ENCODE assay signal across 1 cellular context in the genomic region with DNA sequence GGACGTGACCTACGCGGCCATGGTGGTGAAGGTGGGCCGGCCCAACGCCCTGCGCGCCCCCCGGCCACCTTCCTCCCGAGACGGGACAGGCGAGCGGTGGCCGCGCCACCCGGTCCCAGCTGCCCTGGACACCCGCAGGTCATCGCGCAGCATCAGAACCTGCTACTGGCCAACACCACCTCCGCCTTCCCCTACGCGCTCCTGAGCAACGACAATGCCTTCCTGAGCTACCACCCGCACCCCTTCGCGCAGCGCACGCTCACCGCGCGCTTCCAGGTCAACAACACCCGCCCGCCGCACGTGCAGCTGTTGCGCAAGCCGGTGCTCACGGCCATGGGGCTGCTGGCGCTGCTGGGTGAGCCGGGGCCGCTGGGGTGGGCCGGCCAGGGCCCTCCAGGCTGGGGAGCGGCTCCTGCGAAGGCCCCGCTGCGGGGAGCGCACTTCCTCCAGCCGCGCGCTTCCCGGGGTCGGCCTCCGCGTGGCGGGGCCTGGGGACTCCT.
TF ChIP-seq lines count a peak whose summit lies in the region.

No MANE protein-coding gene starts in this region.

TF ChIP-seq in WTC11, 78 proteins besides CTCF, POLR2A, EP300 and RAD21 (continued from another document and continues in another):
- TF ChIP-seq, protein P1, sequence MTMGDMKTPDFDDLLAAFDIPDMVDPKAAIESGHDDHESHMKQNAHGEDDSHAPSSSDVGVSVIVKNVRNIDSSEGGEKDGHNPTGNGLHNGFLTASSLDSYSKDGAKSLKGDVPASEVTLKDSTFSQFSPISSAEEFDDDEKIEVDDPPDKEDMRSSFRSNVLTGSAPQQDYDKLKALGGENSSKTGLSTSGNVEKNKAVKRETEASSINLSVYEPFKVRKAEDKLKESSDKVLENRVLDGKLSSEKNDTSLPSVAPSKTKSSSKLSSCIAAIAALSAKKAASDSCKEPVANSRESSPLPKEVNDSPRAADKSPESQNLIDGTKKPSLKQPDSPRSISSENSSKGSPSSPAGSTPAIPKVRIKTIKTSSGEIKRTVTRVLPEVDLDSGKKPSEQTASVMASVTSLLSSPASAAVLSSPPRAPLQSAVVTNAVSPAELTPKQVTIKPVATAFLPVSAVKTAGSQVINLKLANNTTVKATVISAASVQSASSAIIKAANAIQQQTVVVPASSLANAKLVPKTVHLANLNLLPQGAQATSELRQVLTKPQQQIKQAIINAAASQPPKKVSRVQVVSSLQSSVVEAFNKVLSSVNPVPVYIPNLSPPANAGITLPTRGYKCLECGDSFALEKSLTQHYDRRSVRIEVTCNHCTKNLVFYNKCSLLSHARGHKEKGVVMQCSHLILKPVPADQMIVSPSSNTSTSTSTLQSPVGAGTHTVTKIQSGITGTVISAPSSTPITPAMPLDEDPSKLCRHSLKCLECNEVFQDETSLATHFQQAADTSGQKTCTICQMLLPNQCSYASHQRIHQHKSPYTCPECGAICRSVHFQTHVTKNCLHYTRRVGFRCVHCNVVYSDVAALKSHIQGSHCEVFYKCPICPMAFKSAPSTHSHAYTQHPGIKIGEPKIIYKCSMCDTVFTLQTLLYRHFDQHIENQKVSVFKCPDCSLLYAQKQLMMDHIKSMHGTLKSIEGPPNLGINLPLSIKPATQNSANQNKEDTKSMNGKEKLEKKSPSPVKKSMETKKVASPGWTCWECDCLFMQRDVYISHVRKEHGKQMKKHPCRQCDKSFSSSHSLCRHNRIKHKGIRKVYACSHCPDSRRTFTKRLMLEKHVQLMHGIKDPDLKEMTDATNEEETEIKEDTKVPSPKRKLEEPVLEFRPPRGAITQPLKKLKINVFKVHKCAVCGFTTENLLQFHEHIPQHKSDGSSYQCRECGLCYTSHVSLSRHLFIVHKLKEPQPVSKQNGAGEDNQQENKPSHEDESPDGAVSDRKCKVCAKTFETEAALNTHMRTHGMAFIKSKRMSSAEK (CRISPR knock-in tag; IDR thresholded peaks at IDR 0.05; ENCODE audit: borderline replicate concordance): no peak
- TF ChIP-seq, protein P2, sequence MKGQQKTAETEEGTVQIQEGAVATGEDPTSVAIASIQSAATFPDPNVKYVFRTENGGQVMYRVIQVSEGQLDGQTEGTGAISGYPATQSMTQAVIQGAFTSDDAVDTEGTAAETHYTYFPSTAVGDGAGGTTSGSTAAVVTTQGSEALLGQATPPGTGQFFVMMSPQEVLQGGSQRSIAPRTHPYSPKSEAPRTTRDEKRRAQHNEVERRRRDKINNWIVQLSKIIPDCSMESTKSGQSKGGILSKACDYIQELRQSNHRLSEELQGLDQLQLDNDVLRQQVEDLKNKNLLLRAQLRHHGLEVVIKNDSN (CRISPR knock-in tag; IDR thresholded peaks at IDR 0.05): peak; percentile 56; the same call in 1 of the 2 replicates
- TF ChIP-seq ZNF512 (CRISPR knock-in tag; IDR thresholded peaks at IDR 0.05; ENCODE audit: borderline replicate concordance) (no peak), IRF1 (CRISPR knock-in tag; IDR thresholded peaks at IDR 0.05) (peak; percentile 91), IRF2 (CRISPR knock-in tag; IDR thresholded peaks at IDR 0.05; ENCODE audit: borderline replicate concordance, low read depth) (peak; percentile 64; the same call in 1 of the 2 replicates), ZNF396 (CRISPR knock-in tag; IDR thresholded peaks at IDR 0.05; ENCODE audit: borderline replicate concordance) (no peak), NR1H2 (CRISPR knock-in tag; IDR thresholded peaks at IDR 0.05) (no peak), FOXK1 (CRISPR knock-in tag; IDR thresholded peaks at IDR 0.05) (peak; percentile 95), NFYB (CRISPR knock-in tag; conservative IDR thresholded peaks at IDR 0.05; ENCODE audit: low read depth) (no peak; the same call in 1 of the 2 replicates), FOXJ3 (CRISPR knock-in tag; IDR thresholded peaks at IDR 0.05; ENCODE audit: borderline replicate concordance) (no peak), PREB (CRISPR knock-in tag; IDR thresholded peaks at IDR 0.05; ENCODE audit: borderline replicate concordance) (no peak), ELF4 (CRISPR knock-in tag; IDR thresholded peaks at IDR 0.05; ENCODE audit: low read depth) (no peak), NFE2L1 (CRISPR knock-in tag; IDR thresholded peaks at IDR 0.05) (peak; percentile 73; the same call in 1 of the 2 replicates), TEAD1 (CRISPR knock-in tag; IDR thresholded peaks at IDR 0.05) (peak; percentile 68; the same call in 1 of the 2 replicates), ETV6 (CRISPR knock-in tag; IDR thresholded peaks at IDR 0.05) (peak; percentile 90), ZNF281 (CRISPR knock-in tag; IDR thresholded peaks at IDR 0.05) (peak; percentile 72; the same call in 1 of the 2 replicates), CREB1 (CRISPR knock-in tag; IDR thresholded peaks at IDR 0.05) (no peak), ZNF232 (CRISPR knock-in tag; IDR thresholded peaks at IDR 0.05) (no peak), GTF2I (CRISPR knock-in tag; conservative IDR thresholded peaks at IDR 0.05) (no peak), SP1 (CRISPR knock-in tag; conservative IDR thresholded peaks at IDR 0.05) (no peak; the same call in 1 of the 2 replicates), RELA (CRISPR knock-in tag; IDR thresholded peaks at IDR 0.05; ENCODE audit: borderline replicate concordance) (peak; percentile 78; the same call in 1 of the 2 replicates), ZNF219 (CRISPR knock-in tag; IDR thresholded peaks at IDR 0.05; ENCODE audit: borderline replicate concordance) (no peak), NR2C2 (CRISPR knock-in tag; IDR thresholded peaks at IDR 0.05) (no peak), JUN (CRISPR knock-in tag; IDR thresholded peaks at IDR 0.05) (no peak), MAX (CRISPR knock-in tag; IDR thresholded peaks at IDR 0.05) (peak; percentile 96), JAZF1 (CRISPR knock-in tag; IDR thresholded peaks at IDR 0.05) (no peak), NR3C1 (CRISPR knock-in tag; conservative IDR thresholded peaks at IDR 0.05; ENCODE audit: low read depth) (no peak), SOX15 (CRISPR knock-in tag; IDR thresholded peaks at IDR 0.05) (no peak)
- TF ChIP-seq, protein P3, sequence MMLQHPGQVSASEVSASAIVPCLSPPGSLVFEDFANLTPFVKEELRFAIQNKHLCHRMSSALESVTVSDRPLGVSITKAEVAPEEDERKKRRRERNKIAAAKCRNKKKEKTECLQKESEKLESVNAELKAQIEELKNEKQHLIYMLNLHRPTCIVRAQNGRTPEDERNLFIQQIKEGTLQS (CRISPR knock-in tag; conservative IDR thresholded peaks at IDR 0.05): no peak
- TF ChIP-seq, protein P4, sequence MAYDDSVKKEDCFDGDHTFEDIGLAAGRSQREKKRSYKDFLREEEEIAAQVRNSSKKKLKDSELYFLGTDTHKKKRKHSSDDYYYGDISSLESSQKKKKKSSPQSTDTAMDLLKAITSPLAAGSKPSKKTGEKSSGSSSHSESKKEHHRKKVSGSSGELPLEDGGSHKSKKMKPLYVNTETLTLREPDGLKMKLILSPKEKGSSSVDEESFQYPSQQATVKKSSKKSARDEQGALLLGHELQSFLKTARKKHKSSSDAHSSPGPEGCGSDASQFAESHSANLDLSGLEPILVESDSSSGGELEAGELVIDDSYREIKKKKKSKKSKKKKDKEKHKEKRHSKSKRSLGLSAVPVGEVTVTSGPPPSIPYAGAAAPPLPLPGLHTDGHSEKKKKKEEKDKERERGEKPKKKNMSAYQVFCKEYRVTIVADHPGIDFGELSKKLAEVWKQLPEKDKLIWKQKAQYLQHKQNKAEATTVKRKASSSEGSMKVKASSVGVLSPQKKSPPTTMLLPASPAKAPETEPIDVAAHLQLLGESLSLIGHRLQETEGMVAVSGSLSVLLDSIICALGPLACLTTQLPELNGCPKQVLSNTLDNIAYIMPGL (CRISPR knock-in tag; IDR thresholded peaks at IDR 0.05): 0 out of 2 replicates have a peak, but pooled peaks have one; percentile 64
- TF ChIP-seq, protein P5, sequence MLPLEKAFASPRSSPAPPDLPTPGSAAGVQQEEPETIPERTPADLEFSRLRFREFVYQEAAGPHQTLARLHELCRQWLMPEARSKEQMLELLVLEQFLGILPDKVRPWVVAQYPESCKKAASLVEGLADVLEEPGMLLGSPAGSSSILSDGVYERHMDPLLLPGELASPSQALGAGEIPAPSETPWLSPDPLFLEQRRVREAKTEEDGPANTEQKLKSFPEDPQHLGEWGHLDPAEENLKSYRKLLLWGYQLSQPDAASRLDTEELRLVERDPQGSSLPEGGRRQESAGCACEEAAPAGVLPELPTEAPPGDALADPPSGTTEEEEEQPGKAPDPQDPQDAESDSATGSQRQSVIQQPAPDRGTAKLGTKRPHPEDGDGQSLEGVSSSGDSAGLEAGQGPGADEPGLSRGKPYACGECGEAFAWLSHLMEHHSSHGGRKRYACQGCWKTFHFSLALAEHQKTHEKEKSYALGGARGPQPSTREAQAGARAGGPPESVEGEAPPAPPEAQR (CRISPR knock-in tag; IDR thresholded peaks at IDR 0.05): no peak
- TF ChIP-seq, protein P6, sequence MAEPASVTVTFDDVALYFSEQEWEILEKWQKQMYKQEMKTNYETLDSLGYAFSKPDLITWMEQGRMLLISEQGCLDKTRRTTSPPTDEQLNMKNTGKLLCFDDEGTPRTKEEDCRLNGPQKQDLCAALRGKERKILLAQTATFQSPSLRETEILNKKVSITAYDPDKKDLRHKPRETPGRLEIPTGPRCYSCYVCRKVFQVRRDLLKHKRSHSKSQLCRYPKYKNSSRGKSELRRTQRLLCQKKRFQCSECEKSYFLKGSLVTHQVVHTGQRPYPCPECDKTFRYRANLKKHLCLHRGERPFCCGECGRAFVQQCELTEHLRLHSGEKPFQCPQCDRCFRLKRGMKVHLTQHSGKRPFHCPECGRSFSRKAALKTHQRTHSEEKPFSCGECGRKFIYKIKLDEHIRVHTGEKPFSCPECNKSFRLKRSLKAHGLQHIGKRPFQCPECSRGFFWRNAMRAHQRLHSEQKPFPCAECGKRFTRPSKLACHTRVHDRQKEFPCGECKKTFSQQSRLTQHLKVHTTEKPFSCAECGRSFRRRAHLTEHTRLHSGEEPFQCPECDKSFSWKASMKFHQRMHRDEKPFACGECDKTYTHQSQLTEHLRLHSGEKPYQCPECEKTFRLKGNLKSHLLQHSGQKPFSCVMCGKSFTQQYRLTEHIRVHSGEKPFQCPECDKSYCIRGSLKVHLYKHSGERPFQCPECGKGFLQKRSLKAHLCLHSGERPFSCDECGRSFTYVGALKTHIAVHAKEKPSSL (CRISPR knock-in tag; conservative IDR thresholded peaks at IDR 0.05): no peak
- TF ChIP-seq, protein P7, sequence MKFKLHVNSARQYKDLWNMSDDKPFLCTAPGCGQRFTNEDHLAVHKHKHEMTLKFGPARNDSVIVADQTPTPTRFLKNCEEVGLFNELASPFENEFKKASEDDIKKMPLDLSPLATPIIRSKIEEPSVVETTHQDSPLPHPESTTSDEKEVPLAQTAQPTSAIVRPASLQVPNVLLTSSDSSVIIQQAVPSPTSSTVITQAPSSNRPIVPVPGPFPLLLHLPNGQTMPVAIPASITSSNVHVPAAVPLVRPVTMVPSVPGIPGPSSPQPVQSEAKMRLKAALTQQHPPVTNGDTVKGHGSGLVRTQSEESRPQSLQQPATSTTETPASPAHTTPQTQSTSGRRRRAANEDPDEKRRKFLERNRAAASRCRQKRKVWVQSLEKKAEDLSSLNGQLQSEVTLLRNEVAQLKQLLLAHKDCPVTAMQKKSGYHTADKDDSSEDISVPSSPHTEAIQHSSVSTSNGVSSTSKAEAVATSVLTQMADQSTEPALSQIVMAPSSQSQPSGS (CRISPR knock-in tag; IDR thresholded peaks at IDR 0.05; ENCODE audit: borderline replicate concordance, low read depth): no peak
